8 cellular contexts compared by ENCODE assay signal in genomic region chr12:53049582-53050318, GRCh38. TPM values are rescaled to one million over a fixed set of nuclear protein-coding genes. Genes with fewer than 3 reads are reported as not detected.
DNase-seq lines count a peak whose midpoint lies in the region; ATAC-seq, FAIRE-seq and TF ChIP-seq lines count a peak whose summit lies in the region.

A gene with protein sequence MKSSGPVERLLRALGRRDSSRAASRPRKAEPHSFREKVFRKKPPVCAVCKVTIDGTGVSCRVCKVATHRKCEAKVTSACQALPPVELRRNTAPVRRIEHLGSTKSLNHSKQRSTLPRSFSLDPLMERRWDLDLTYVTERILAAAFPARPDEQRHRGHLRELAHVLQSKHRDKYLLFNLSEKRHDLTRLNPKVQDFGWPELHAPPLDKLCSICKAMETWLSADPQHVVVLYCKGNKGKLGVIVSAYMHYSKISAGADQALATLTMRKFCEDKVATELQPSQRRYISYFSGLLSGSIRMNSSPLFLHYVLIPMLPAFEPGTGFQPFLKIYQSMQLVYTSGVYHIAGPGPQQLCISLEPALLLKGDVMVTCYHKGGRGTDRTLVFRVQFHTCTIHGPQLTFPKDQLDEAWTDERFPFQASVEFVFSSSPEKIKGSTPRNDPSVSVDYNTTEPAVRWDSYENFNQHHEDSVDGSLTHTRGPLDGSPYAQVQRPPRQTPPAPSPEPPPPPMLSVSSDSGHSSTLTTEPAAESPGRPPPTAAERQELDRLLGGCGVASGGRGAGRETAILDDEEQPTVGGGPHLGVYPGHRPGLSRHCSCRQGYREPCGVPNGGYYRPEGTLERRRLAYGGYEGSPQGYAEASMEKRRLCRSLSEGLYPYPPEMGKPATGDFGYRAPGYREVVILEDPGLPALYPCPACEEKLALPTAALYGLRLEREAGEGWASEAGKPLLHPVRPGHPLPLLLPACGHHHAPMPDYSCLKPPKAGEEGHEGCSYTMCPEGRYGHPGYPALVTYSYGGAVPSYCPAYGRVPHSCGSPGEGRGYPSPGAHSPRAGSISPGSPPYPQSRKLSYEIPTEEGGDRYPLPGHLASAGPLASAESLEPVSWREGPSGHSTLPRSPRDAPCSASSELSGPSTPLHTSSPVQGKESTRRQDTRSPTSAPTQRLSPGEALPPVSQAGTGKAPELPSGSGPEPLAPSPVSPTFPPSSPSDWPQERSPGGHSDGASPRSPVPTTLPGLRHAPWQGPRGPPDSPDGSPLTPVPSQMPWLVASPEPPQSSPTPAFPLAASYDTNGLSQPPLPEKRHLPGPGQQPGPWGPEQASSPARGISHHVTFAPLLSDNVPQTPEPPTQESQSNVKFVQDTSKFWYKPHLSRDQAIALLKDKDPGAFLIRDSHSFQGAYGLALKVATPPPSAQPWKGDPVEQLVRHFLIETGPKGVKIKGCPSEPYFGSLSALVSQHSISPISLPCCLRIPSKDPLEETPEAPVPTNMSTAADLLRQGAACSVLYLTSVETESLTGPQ (N-terminal part only) (plus strand): TSS chr12:53050065. CDS start chr12:53050186, 121 bp downstream.

- H4K20me1 ChIP-seq in keratinocyte (ENCODE audit: control insufficient read depth, extremely low read depth, insufficient read depth, low read length), result no peaks in the 10 kb centered on the region

- H3K27me3 Mint-ChIP-seq in central memory CD8-positive, alpha-beta T cell, result no peaks in the 10 kb centered on the region

- peaks cover 3% of the 10 kb centered on the region for H3K9me1 ChIP-seq in keratinocyte (ENCODE audit: control insufficient read depth, extremely low read depth, insufficient read depth, low read length)

- TF ChIP-seq CTCF in C4-2B (conservative IDR thresholded peaks at IDR 0.05) (no peak), keratinocyte (optimal IDR thresholded peaks at IDR 0.05 in 1 of 3, IDR thresholded peaks at IDR 0.05 in 1 of 3, conservative IDR thresholded peaks at IDR 0.05 in 1 of 3; ENCODE audit: extremely low read depth in 1 of 3, insufficient read depth in 2 of 3, low read length in 3 of 3) (no peak)

- peak within 1 kb of the TSS; percentile 18 for H3K9ac ChIP-seq in keratinocyte (ENCODE audit: control insufficient read depth, extremely low read depth, insufficient read depth, low read length)

- H3K27ac ChIP-seq in C4-2B (peak within 1 kb of the TSS; percentile 96), keratinocyte (ENCODE audit: control insufficient read depth, insufficient read depth, low read length) (no peak within 1 kb of the TSS), small intestine (ENCODE audit: low read depth in 1 of 2, low read length in 1 of 2) (peak within 1 kb of the TSS; percentile 91 to 97)

- H3K36me3 ChIP-seq in keratinocyte (ENCODE audit: control insufficient read depth in 2 of 2, extremely low read depth in 1 of 2, insufficient read depth in 2 of 2, low read length in 2 of 2) (peaks cover 0 to 3% of the 10 kb centered on the region in 2 experiments), small intestine (ENCODE audit: control insufficient read depth in 2 of 2, insufficient read depth in 2 of 2, low read length in 2 of 2) (no peaks in the 10 kb centered on the region)

- ATAC-seq in central memory CD8-positive, alpha-beta T cell (replicated peaks; ENCODE audit: extremely low read depth, poor library complexity, severe bottlenecking), result no peak

- H3K4me1 ChIP-seq in keratinocyte (ENCODE audit: control insufficient read depth, extremely low read depth, insufficient read depth, low read length), result peaks cover 51% of the 10 kb centered on the region
- H3K4me1 ChIP-seq in small intestine (ENCODE audit: control insufficient read depth in 2 of 2, insufficient read depth in 1 of 2, low read depth in 1 of 2, low read length in 1 of 2), result peaks cover 3 to 6% of the 10 kb centered on the region in 2 donors

- WGBS in small intestine, 3 donors, result 20 to 30% (median 25%) methylated on average over 17 to 19 of the region's 19 CpGs

- dilution Hi-C loops in keratinocyte (cut with MboI; ENCODE audit: extremely low pct_ligation_motif_present, low sequenced_read_pairs), result no loop called here

- H3K4me1 Mint-ChIP-seq in central memory CD8-positive, alpha-beta T cell, result peaks cover 23% of the 10 kb centered on the region

- no peak within 1 kb of the TSS for H3K4me3 Mint-ChIP-seq in central memory CD8-positive, alpha-beta T cell

- peaks cover 12% of the 10 kb centered on the region for H3K36me3 Mint-ChIP-seq in central memory CD8-positive, alpha-beta T cell (ENCODE audit: insufficient read depth)

- peak; percentile 84 for DNase-seq in LHCN-M2 (ENCODE audit: low read depth)
- DNase-seq in central memory CD8-positive, alpha-beta T cell (ENCODE audit: low spot score in 2 of 2), result no peak
- DNase-seq in keratinocyte (ENCODE audit: low read depth, low spot score), result no peak
- peak; percentile 84 for DNase-seq in small intestine
- DNase-seq in SIG-M5 treated with dmso at 0.1 percent for 504 hours (lab: John Stamatoyannopoulos, UW; ENCODE audit: unreplicated experiment), result no peak
- no peak for DNase-seq in NCI-H524 treated with DMSO at 0.1 percent for 48 hours (lab: John Stamatoyannopoulos, UW)
- no peak for DNase-seq in activated gamma-delta T cell treated with Interleukin-2 at 50 U/mL for 16 hours

- no peak within 1 kb of the TSS for H2AFZ ChIP-seq in keratinocyte (ENCODE audit: control insufficient read depth, low read length)

- no peaks in the 10 kb centered on the region for H3K27me3 ChIP-seq in keratinocyte (ENCODE audit: control insufficient read depth, extremely low read depth, insufficient read depth, low read length)
- no peaks in the 10 kb centered on the region for H3K27me3 ChIP-seq in small intestine (ENCODE audit: control insufficient read depth in 2 of 2, insufficient read depth in 2 of 2, low read length in 2 of 2)

- H3K9me3 Mint-ChIP-seq in central memory CD8-positive, alpha-beta T cell, result no peaks in the 10 kb centered on the region

- no peaks in the 10 kb centered on the region for H3K79me2 ChIP-seq in keratinocyte (ENCODE audit: control insufficient read depth, insufficient read depth, low read length)

- peak within 1 kb of the TSS; percentile 51 for H3K4me2 ChIP-seq in keratinocyte (ENCODE audit: control insufficient read depth, extremely low read depth, insufficient read depth, low read depth, low read length)

- H3K9me3 ChIP-seq in keratinocyte (ENCODE audit: control insufficient read depth, low read depth, low read length) (no peaks in the 10 kb centered on the region), small intestine (ENCODE audit: control insufficient read depth, low read depth) (no peaks in the 10 kb centered on the region)

- H3K4me3 ChIP-seq in keratinocyte (ENCODE audit: control insufficient read depth in 2 of 3, extremely low read depth in 1 of 3, insufficient read depth in 2 of 3, low read depth in 1 of 3, low read length in 3 of 3), result no peak within 1 kb of the TSS
- peak within 1 kb of the TSS; percentile 7 to 52 for H3K4me3 ChIP-seq in small intestine (ENCODE audit: low read depth in 1 of 2, low read length in 2 of 2)

- no peak for FAIRE-seq in keratinocyte (lab: Jason Lieb, UNC)
- no peak for FAIRE-seq in small intestine (lab: Jason Lieb, UNC)

- H3K27ac Mint-ChIP-seq in central memory CD8-positive, alpha-beta T cell (ENCODE audit: low read depth), result peak within 1 kb of the TSS; percentile 8

RNA-seq across cellular contexts. Expression of the gene that starts here (rescaled TPM):
- 79.6 and 95.7 TPM in 2 replicates for total RNA-seq in LHCN-M2 (2014; rRNA removed)
- 34.3 TPM for polyA plus RNA-seq in LHCN-M2 (2012)
- polyA plus RNA-seq in keratinocyte, result 0.72 to 1.1 TPM (median 0.80 TPM) in 3 replicates
- polyA plus RNA-seq in keratinocyte (2011; ENCODE audit: low read depth), result not detected
- polyA plus RNA-seq in keratinocyte (2011; cell fraction: cytosol; rRNA removed), result 0.63 and 1.3 TPM in 2 replicates
- polyA plus RNA-seq in keratinocyte (2011; cell fraction: nucleus; rRNA removed), result 7.0 and 12.7 TPM in 2 replicates
- 0.89 and 2.3 TPM in 2 replicates for polyA plus RNA-seq in keratinocyte (2012; ENCODE audit: low replicate concordance)
- polyA minus RNA-seq in keratinocyte, result 1.9 to 7.2 TPM (median 3.0 TPM) in 3 replicates
- polyA minus RNA-seq in keratinocyte (2011; cell fraction: cytosol; rRNA and poly(A)+ RNA removed), result 6.9 TPM
- polyA minus RNA-seq in keratinocyte (2011; cell fraction: nucleus; rRNA and poly(A)+ RNA removed), result 4.9 and 5.1 TPM in 2 replicates
- 10 to 100 TPM in 2 of 3 donors, 1 to 10 TPM in 1; 5.8 to 52.9 (median 18.4) TPM for polyA plus RNA-seq in small intestine

Comparison
In these comparisons a context has a peak if more than half of its experiments do, and no peak if none do; other contexts are left out.
1. DNase-seq: peak in LHCN-M2 (single experiment) and small intestine (single experiment); none in central memory CD8-positive, alpha-beta T cell (0 of 2), keratinocyte (single experiment), SIG-M5 treated with dmso at 0.1 percent for 504 hours (single experiment), NCI-H524 treated with DMSO at 0.1 percent for 48 hours (single experiment) and activated gamma-delta T cell treated with Interleukin-2 at 50 U/mL for 16 hours (single experiment).
2. H3K4me3 ChIP-seq: peak in small intestine (2 of 2); none in keratinocyte (0 of 3).